Comparison of ENCODE assay signal across 29 cellular contexts in genomic region chr3:21755896-21756295, GRCh38.
"Had no signal": no experiment of that assay in that cellular context is flagged by ENCODE, and none has a peak within 500 bp of the region (broad histone marks: within the 10 kb centered on the region; RNA-seq: fewer than 3 reads in every experiment).

No MANE protein-coding gene starts in this region.

- H3K36me3 ChIP-seq: stomach, suprapubic skin, thoracic aorta, thyroid gland, tibial artery, tibial nerve, transverse colon, upper lobe of left lung, upper lobe of right lung, uterus, vagina had no signal

- H3K4me3 ChIP-seq: stomach, suprapubic skin, testis, thoracic aorta, thyroid gland, tibial artery, tibial nerve, transverse colon, upper lobe of left lung, upper lobe of right lung, uterus, vagina had no signal

- H3K27ac Mint-ChIP-seq: stimulated activated effector memory CD8-positive, alpha-beta T cell treated with anti-CD3 and anti-CD28 coated beads, Interleukin-12 subunit alpha, Interleukin-12 subunit beta, amount 100 ng/mL, for 72 hours; stimulated activated memory B cell treated with anti-CD40 and anti-IgM and Interleukin-4, amounts not matched to agents 10 μg/mL and 1 μg/mL and 100 μg/mL, for 72 hours; stimulated activated naive B cell treated with anti-CD40 and anti-IgM and Interleukin-4, amounts not matched to agents 10 μg/mL and 1 μg/mL and 100 μg/mL, for 72 hours; stimulated activated naive CD8-positive, alpha-beta T cell treated with anti-CD3 and anti-CD28 coated beads, Interleukin-15, amount 100 ng/mL, for 72 hours; stimulated activated naive CD8-positive, alpha-beta T cell treated with anti-CD3 and anti-CD28 coated beads, Interleukin-15, Interleukin-2, amounts not matched to agents 100 ng/mL and 50 ng/mL, for 24 hours; type B pancreatic cell had no signal

- H3K27me3 ChIP-seq: stomach, suprapubic skin, testis, thyroid gland, tibial artery, tibial nerve, transverse colon, upper lobe of left lung, upper lobe of right lung, uterus, vagina had no signal

- H3K4me3 Mint-ChIP-seq: stimulated activated effector memory CD8-positive, alpha-beta T cell treated with anti-CD3 and anti-CD28 coated beads, Interleukin-12 subunit alpha, Interleukin-12 subunit beta, amount 100 ng/mL, for 72 hours; stimulated activated memory B cell treated with anti-CD40 and anti-IgM and Interleukin-4, amounts not matched to agents 10 μg/mL and 1 μg/mL and 100 μg/mL, for 72 hours; stimulated activated naive B cell treated with anti-CD40 and anti-IgM and Interleukin-4, amounts not matched to agents 10 μg/mL and 1 μg/mL and 100 μg/mL, for 72 hours; stimulated activated naive CD8-positive, alpha-beta T cell treated with anti-CD3 and anti-CD28 coated beads, Interleukin-15, amount 100 ng/mL, for 72 hours; stimulated activated naive CD8-positive, alpha-beta T cell treated with anti-CD3 and anti-CD28 coated beads, Interleukin-15, Interleukin-2, amounts not matched to agents 100 ng/mL and 50 ng/mL, for 24 hours; type B pancreatic cell had no signal

- H3K9me3 Mint-ChIP-seq: type B pancreatic cell had no signal

- DNase-seq: stimulated activated CD4-positive, alpha-beta T cell treated with anti-CD3 and anti-CD28 coated beads, Interleukin-2, amount 100 ng/mL, for 48 hours; stimulated activated CD4-positive, alpha-beta T cell treated with anti-CD3 and anti-CD28 coated beads, Interleukin-4, amount 100 ng/mL, for 1 hour; stimulated activated CD4-positive, alpha-beta T cell treated with anti-CD3 and anti-CD28 coated beads, Interleukin-4, amount 100 ng/mL, for 24 hours; stimulated activated CD4-positive, alpha-beta T cell treated with anti-CD3 and anti-CD28 coated beads, Interleukin-4, amount 100 ng/mL, for 4 hours; stimulated activated CD8-positive, alpha-beta memory T cell treated with anti-CD3 and anti-CD28 coated beads, Interleukin-4, amount 100 ng/mL, for 48 hours; stimulated activated naive B cell treated with anti-CD40 and anti-IgM and Interleukin-4, amounts not matched to agents 10 μg/mL and 1 μg/mL and 100 μg/mL, for 72 hours; stimulated activated naive CD4-positive, alpha-beta T cell; stimulated activated naive CD4-positive, alpha-beta T cell treated with Interleukin-2 at 50 U/mL for 16 hours; stimulated activated naive CD8-positive, alpha-beta T cell treated with anti-CD3 and anti-CD28 coated beads, Interleukin-15, amount 100 ng/mL, for 72 hours; stimulated activated naive CD8-positive, alpha-beta T cell treated with anti-CD3 and anti-CD28 coated beads, Interleukin-15, Interleukin-2, amounts not matched to agents 100 U/mL and 50 U/mL, for 24 hours; stomach; substantia nigra; testis; thyroid gland; tibial artery; transverse colon; trophoblast cell; upper lobe of left lung; upper lobe of right lung; uterus had no signal

- ATAC-seq: stimulated activated effector memory CD8-positive, alpha-beta T cell treated with anti-CD3 and anti-CD28 coated beads, Interleukin-12 subunit alpha, Interleukin-12 subunit beta, amount 100 ng/mL, for 72 hours; stimulated activated memory B cell treated with anti-CD40 and anti-IgM and Interleukin-4, amounts not matched to agents 10 μg/mL and 1 μg/mL and 100 μg/mL, for 72 hours; stimulated activated naive B cell treated with anti-CD40 and anti-IgM and Interleukin-4, amounts not matched to agents 10 μg/mL and 1 μg/mL and 100 μg/mL, for 72 hours; stimulated activated naive CD8-positive, alpha-beta T cell treated with anti-CD3 and anti-CD28 coated beads, Interleukin-15, amount 100 ng/mL, for 72 hours; stimulated activated naive CD8-positive, alpha-beta T cell treated with anti-CD3 and anti-CD28 coated beads, Interleukin-15, Interleukin-2, amounts not matched to agents 100 U/mL and 50 U/mL, for 24 hours; upper lobe of right lung had no signal

- FAIRE-seq: urothelium cell line had no signal

- H3K27me3 Mint-ChIP-seq: stimulated activated memory B cell treated with anti-CD40 and anti-IgM and Interleukin-4, amounts not matched to agents 10 μg/mL and 1 μg/mL and 100 μg/mL, for 72 hours; stimulated activated naive B cell treated with anti-CD40 and anti-IgM and Interleukin-4, amounts not matched to agents 10 μg/mL and 1 μg/mL and 100 μg/mL, for 72 hours; stimulated activated naive CD8-positive, alpha-beta T cell treated with anti-CD3 and anti-CD28 coated beads, Interleukin-15, Interleukin-2, amounts not matched to agents 100 ng/mL and 50 ng/mL, for 24 hours had no signal

- H3K36me3 Mint-ChIP-seq: stimulated activated effector memory CD8-positive, alpha-beta T cell treated with anti-CD3 and anti-CD28 coated beads, Interleukin-12 subunit alpha, Interleukin-12 subunit beta, amount 100 ng/mL, for 72 hours; stimulated activated memory B cell treated with anti-CD40 and anti-IgM and Interleukin-4, amounts not matched to agents 10 μg/mL and 1 μg/mL and 100 μg/mL, for 72 hours; stimulated activated naive B cell treated with anti-CD40 and anti-IgM and Interleukin-4, amounts not matched to agents 10 μg/mL and 1 μg/mL and 100 μg/mL, for 72 hours; type B pancreatic cell had no signal

- H3K4me1 Mint-ChIP-seq: stimulated activated effector memory CD8-positive, alpha-beta T cell treated with anti-CD3 and anti-CD28 coated beads, Interleukin-12 subunit alpha, Interleukin-12 subunit beta, amount 100 ng/mL, for 72 hours; stimulated activated memory B cell treated with anti-CD40 and anti-IgM and Interleukin-4, amounts not matched to agents 10 μg/mL and 1 μg/mL and 100 μg/mL, for 72 hours; stimulated activated naive B cell treated with anti-CD40 and anti-IgM and Interleukin-4, amounts not matched to agents 10 μg/mL and 1 μg/mL and 100 μg/mL, for 72 hours; stimulated activated naive CD8-positive, alpha-beta T cell treated with anti-CD3 and anti-CD28 coated beads, Interleukin-15, amount 100 ng/mL, for 72 hours had no signal

- H3K9me3 ChIP-seq: stomach, suprapubic skin, testis, thoracic aorta, thyroid gland, tibial artery, tibial nerve, transverse colon, upper lobe of left lung, upper lobe of right lung, uterus, vagina had no signal

- H3K4me1 ChIP-seq: testis, transverse colon, upper lobe of right lung, uterus had no signal

- H3K27ac ChIP-seq: stomach, suprapubic skin, testis, thoracic aorta, thyroid gland, tibial artery, tibial nerve, transverse colon, upper lobe of left lung, upper lobe of right lung, uterus, vagina had no signal
